1 cellular context compared by ENCODE assay signal in the genomic region with DNA sequence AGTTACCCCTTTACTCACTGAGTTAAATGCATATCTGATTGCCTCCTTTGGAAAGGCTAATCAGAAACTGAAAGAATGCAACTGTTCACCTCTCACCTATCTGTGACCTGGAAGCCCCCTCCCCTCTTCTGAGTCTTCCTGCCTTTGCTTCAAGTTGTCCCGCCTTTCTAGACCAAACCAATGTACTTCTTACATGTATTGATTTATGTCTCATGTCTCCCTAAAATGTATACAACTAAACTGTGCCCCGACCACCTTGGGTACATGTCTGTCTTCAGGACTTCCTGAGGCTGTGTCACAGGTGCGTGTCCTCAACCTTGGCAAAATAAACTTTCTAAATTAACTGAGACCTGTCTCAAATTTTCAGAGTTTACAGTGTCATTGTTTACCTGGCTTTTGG.
TF ChIP-seq lines count a peak whose summit lies in the region.
"Not testable (repeated sequence)": the region's sequence is repeated elsewhere in the genome, so short reads cannot be mapped to it uniquely, and the experiment has no call there.

No MANE protein-coding gene starts in this region.

TF ChIP-seq in K562, 482 proteins besides CTCF, POLR2A, EP300 and RAD21:
- TF ChIP-seq, protein P1, sequence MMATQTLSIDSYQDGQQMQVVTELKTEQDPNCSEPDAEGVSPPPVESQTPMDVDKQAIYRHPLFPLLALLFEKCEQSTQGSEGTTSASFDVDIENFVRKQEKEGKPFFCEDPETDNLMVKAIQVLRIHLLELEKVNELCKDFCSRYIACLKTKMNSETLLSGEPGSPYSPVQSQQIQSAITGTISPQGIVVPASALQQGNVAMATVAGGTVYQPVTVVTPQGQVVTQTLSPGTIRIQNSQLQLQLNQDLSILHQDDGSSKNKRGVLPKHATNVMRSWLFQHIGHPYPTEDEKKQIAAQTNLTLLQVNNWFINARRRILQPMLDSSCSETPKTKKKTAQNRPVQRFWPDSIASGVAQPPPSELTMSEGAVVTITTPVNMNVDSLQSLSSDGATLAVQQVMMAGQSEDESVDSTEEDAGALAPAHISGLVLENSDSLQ (IDR thresholded peaks at IDR 0.05), result peak; percentile 74
- peak; percentile 39 for TF ChIP-seq MEIS2 (IDR thresholded peaks at IDR 0.05; ENCODE audit: partially characterized antibody)
- TF ChIP-seq, protein P2, sequence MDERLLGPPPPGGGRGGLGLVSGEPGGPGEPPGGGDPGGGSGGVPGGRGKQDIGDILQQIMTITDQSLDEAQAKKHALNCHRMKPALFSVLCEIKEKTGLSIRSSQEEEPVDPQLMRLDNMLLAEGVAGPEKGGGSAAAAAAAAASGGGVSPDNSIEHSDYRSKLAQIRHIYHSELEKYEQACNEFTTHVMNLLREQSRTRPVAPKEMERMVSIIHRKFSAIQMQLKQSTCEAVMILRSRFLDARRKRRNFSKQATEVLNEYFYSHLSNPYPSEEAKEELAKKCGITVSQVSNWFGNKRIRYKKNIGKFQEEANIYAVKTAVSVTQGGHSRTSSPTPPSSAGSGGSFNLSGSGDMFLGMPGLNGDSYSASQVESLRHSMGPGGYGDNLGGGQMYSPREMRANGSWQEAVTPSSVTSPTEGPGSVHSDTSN (CRISPR knock-in tag; IDR thresholded peaks at IDR 0.05; ENCODE audit: low read depth), result not testable (repeated sequence)
- TF ChIP-seq, protein P2 (tag; conservative IDR thresholded peaks at IDR 0.05; ENCODE audit: low read depth), result peak; percentile 77
- 0 out of 2 replicates have a peak, but pooled peaks have one; percentile 18 for TF ChIP-seq ZNF586 (CRISPR knock-in tag; conservative IDR thresholded peaks at IDR 0.05)
- 0 out of 4 replicates have a peak, but pooled peaks of 1 of the 2 experiments have one; percentile 36 for TF ChIP-seq FOXA3 (CRISPR knock-in tag; conservative IDR thresholded peaks at IDR 0.05 in 1 of 2, IDR thresholded peaks at IDR 0.05 in 1 of 2)
- not testable (repeated sequence) for TF ChIP-seq NR2C1 (IDR thresholded peaks at IDR 0.05)
- TF ChIP-seq NR2C1 (tag; IDR thresholded peaks at IDR 0.05), result peak; percentile 39
TF ChIP-seq in K562: peak in this region for 6; not testable (repeated sequence) for 476.
